In the genomic region with DNA sequence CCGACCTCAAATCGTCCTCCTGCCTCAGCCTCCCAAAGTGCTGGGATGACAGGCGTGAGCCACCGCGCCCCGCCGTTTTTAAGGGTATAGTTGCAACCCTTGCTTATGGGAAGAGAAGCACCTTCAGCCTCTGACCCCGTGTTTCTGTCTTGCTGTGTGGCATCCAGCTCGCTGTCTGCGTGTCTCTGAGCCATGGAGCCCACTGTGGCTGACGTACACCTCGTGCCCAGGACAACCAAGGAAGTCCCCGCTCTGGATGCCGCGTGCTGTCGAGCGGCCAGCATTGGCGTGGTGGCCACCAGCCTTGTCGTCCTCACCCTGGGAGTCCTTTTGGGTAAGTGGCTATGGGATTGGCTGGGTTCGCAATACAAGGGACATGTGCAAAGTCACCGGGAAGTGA, we compare ENCODE assay signal across 22 cellular contexts. TPM values are rescaled to one million over a fixed set of nuclear protein-coding genes. Genes with fewer than 3 reads are reported as not detected.
"Had no signal": no experiment of that assay in that cellular context is flagged by ENCODE, and none has a peak within 500 bp of the region (broad histone marks: within the 10 kb centered on the region; RNA-seq: fewer than 3 reads in every experiment).

No MANE protein-coding gene starts in this region.

- H3K36me3 Mint-ChIP-seq: natural killer cell treated with Interleukin-12 subunit alpha and Interleukin-12 subunit beta and Interleukin-15 and Interleukin-18, amount 100 ng/mL, for 72 hours had no signal

- H3K36me3 ChIP-seq: gastrocnemius medialis, sigmoid colon, tibial nerve had no signal

- H3K4me3 ChIP-seq: dorsolateral prefrontal cortex, gastrocnemius medialis, sigmoid colon, skin epidermis, testis, tibial nerve had no signal

- H3K27ac Mint-ChIP-seq: natural killer cell treated with Interleukin-12 subunit alpha and Interleukin-12 subunit beta and Interleukin-15 and Interleukin-18, amount 100 ng/mL, for 72 hours; stimulated activated naive CD8-positive, alpha-beta T cell treated with anti-CD3 and anti-CD28 coated beads, Interleukin-15, amount 100 ng/mL, for 72 hours had no signal

- H3K4me1 ChIP-seq: gastrocnemius medialis, testis had no signal

- H3K9me3 Mint-ChIP-seq: central memory CD8-positive, alpha-beta T cell; natural killer cell treated with Interleukin-12 subunit alpha and Interleukin-12 subunit beta and Interleukin-15 and Interleukin-18, amount 100 ng/mL, for 72 hours; stimulated activated naive CD8-positive, alpha-beta T cell treated with anti-CD3 and anti-CD28 coated beads, Interleukin-15, amount 100 ng/mL, for 72 hours had no signal

- H3K27ac ChIP-seq: dorsolateral prefrontal cortex, gastrocnemius medialis, sigmoid colon, skin epidermis, testis, tibial nerve had no signal

- H3K4me3 Mint-ChIP-seq: central memory CD8-positive, alpha-beta T cell; natural killer cell treated with Interleukin-12 subunit alpha and Interleukin-12 subunit beta and Interleukin-15 and Interleukin-18, amount 100 ng/mL, for 72 hours; stimulated activated naive CD8-positive, alpha-beta T cell treated with anti-CD3 and anti-CD28 coated beads, Interleukin-15, amount 100 ng/mL, for 72 hours had no signal

- ATAC-seq: esophagus mucosa; gastrocnemius medialis; left lobe of liver; natural killer cell treated with Interleukin-12 subunit alpha and Interleukin-12 subunit beta and Interleukin-15 and Interleukin-18, amount 100 ng/mL, for 72 hours; stimulated activated naive CD8-positive, alpha-beta T cell treated with anti-CD3 and anti-CD28 coated beads, Interleukin-15, amount 100 ng/mL, for 72 hours had no signal

- DNase-seq: cortex of kidney; dorsolateral prefrontal cortex; effector CD8-positive, alpha-beta T cell; gastrocnemius medialis; islet precursor cell; mammary epithelial cell; midbrain; sigmoid colon; stimulated activated CD4-positive, alpha-beta T cell treated with anti-CD3 and anti-CD28 coated beads, Interleukin-2, amount 100 ng/mL, for 48 hours; stimulated activated naive CD8-positive, alpha-beta T cell treated with anti-CD3 and anti-CD28 coated beads, Interleukin-15, amount 100 ng/mL, for 72 hours; testis had no signal

- H3K27me3 ChIP-seq: testis had no signal

- H3K9me3 ChIP-seq: gastrocnemius medialis, sigmoid colon, testis, tibial nerve had no signal

RNA-seq across cellular contexts. Expression of gene TMPRSS9, which starts 29.5 kb away (rescaled TPM):
- total RNA-seq: esophagus mucosa; fibroblast of villous mesenchyme; gastrocnemius medialis; lower leg skin; mammary epithelial cell; natural killer cell treated with Interleukin-12 subunit alpha and Interleukin-12 subunit beta and Interleukin-15 and Interleukin-18, amount 100 ng/mL, for 72 hours; pulmonary artery endothelial cell; subcutaneous adipose tissue; tibial nerve; ureter had no signal
- polyA plus RNA-seq: mammary epithelial cell had no signal
